13 cellular contexts compared by ENCODE assay signal in the genomic region with DNA sequence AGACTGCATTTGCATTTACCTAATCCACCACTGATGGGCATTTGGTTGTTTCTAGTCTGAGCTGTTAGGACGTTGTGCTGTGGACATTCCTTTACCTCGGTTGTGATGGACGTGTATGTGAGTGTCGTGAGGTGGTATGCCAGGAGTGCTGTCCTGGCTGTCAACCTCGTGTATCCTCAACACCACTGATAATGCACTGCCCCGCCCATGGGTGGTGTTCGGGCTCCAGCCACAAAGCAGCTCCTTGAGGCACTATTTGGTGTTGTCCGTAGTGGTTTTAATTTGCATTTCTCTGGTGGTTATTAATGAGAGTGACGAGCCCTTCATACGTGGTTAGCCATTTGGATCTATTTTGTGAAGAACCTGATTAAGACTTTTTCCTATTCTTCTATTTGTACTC.
DNase-seq lines count a peak whose midpoint lies in the region; ATAC-seq, FAIRE-seq and TF ChIP-seq lines count a peak whose summit lies in the region.
"Had no signal": no experiment of that assay in that cellular context is flagged by ENCODE, and none has a peak within 500 bp of the region (broad histone marks: within the 10 kb centered on the region; RNA-seq: fewer than 3 reads in every experiment).

No MANE protein-coding gene starts in this region.

- FAIRE-seq in GM12891 (lab: Jason Lieb, UNC): peak; percentile 98
- FAIRE-seq: bronchial epithelial cell had no signal

- H3K9me3 ChIP-seq in esophagus muscularis mucosa: no peaks in the 10 kb centered on the region

- TF ChIP-seq POLR2A in GM12891 (IDR thresholded peaks at IDR 0.05; ENCODE audit: low read depth, low read length) (no peak), esophagus muscularis mucosa (IDR thresholded peaks at IDR 0.05; ENCODE audit: low read depth) (no peak)

- WGBS in esophagus muscularis mucosa: 77% methylated on average over 10 of the region's 10 CpGs

- H3K27ac ChIP-seq in esophagus muscularis mucosa (replicated peaks in 1 of 4): no peak overlapping the region
- H3K27ac ChIP-seq: parathyroid adenoma had no signal

- no peaks in the 10 kb centered on the region for H3K27me3 ChIP-seq in esophagus muscularis mucosa

- intact Hi-C loops in dendritic cell treated with granulocyte-macrophage colony-stimulating factor and Interleukin-4, amounts not matched to agents 40 ng/mL and 50 ng/mL, for 4 days (cut with micrococcal nuclease): no loop called here
- intact Hi-C loops in esophagus muscularis mucosa (cut with DNase I): no loop called here

- H3K36me3 Mint-ChIP-seq in dendritic cell treated with granulocyte-macrophage colony-stimulating factor and Interleukin-4, amounts not matched to agents 40 ng/mL and 50 ng/mL, for 4 days (ENCODE audit: low read depth): peaks cover 42% of the 10 kb centered on the region

- peaks cover 0 to 5% (median 0%) of the 10 kb centered on the region in 4 donors for H3K36me3 ChIP-seq in esophagus muscularis mucosa

- no peaks in the 10 kb centered on the region for H3K27me3 Mint-ChIP-seq in dendritic cell treated with granulocyte-macrophage colony-stimulating factor and Interleukin-4, amounts not matched to agents 40 ng/mL and 50 ng/mL, for 4 days

- no peak for TF ChIP-seq CTCF in esophagus muscularis mucosa (IDR thresholded peaks at IDR 0.05)

- no peak overlapping the region for H3K4me3 Mint-ChIP-seq in dendritic cell treated with granulocyte-macrophage colony-stimulating factor and Interleukin-4, amounts not matched to agents 40 ng/mL and 50 ng/mL, for 4 days

- peak overlapping the region; percentile 2 for H3K27ac Mint-ChIP-seq in dendritic cell treated with granulocyte-macrophage colony-stimulating factor and Interleukin-4, amounts not matched to agents 40 ng/mL and 50 ng/mL, for 4 days

- DNase-seq in GM12891 (ENCODE audit: insufficient read length, low spot score) (no peak), esophagus muscularis mucosa (ENCODE audit: extremely low spot score) (no peak), NCI-H1105 (lab: John Stamatoyannopoulos, UW) (no peak), NOMO-1 treated with DMSO at 0.1 percent for 48 hours (lab: John Stamatoyannopoulos, UW; ENCODE audit: unreplicated experiment) (no peak), NOMO-1 treated with dmso at 0.1 percent for 144 hours (lab: John Stamatoyannopoulos, UW; ENCODE audit: unreplicated experiment) (no peak)
- DNase-seq: activated CD4-positive, CD25-positive, alpha-beta regulatory T cell treated with anti-CD3 and anti-CD28 coated beads, Interleukin-2, amount 50 U/mL, for 72 hours; DMS153; NCI-H524 had no signal

- H3K4me3 ChIP-seq in esophagus muscularis mucosa: no peak overlapping the region

- TF ChIP-seq EP300 in esophagus muscularis mucosa (IDR thresholded peaks at IDR 0.05): no peak

- peaks cover 23 to 66% (median 40%) of the 10 kb centered on the region in 4 donors for H3K4me1 ChIP-seq in esophagus muscularis mucosa

- no peaks in the 10 kb centered on the region for H3K9me3 Mint-ChIP-seq in dendritic cell treated with granulocyte-macrophage colony-stimulating factor and Interleukin-4, amounts not matched to agents 40 ng/mL and 50 ng/mL, for 4 days

- ATAC-seq in GM19467 (IDR thresholded peaks at IDR 0.05; ENCODE audit: unreplicated experiment) (peak; percentile 61), HG03159 (IDR thresholded peaks at IDR 0.05; ENCODE audit: unreplicated experiment) (peak; percentile 81)

- H3K4me1 Mint-ChIP-seq in dendritic cell treated with granulocyte-macrophage colony-stimulating factor and Interleukin-4, amounts not matched to agents 40 ng/mL and 50 ng/mL, for 4 days (ENCODE audit: low read depth): peaks cover 72% of the 10 kb centered on the region

TF ChIP-seq in GM12891, 5 proteins besides CTCF, POLR2A, EP300 and RAD21:
- TF ChIP-seq POU2F2 (IDR thresholded peaks at IDR 0.05; ENCODE audit: low read depth, low read length) (peak; percentile 74), POLR2AphosphoS5 (IDR thresholded peaks at IDR 0.05; ENCODE audit: low read depth, low read length) (no peak), TAF1 (IDR thresholded peaks at IDR 0.05; ENCODE audit: low read depth, low read length) (no peak)
